28 cellular contexts compared by ENCODE assay signal in genomic region chrX:19556202-19556601, GRCh38. TPM values are rescaled to one million over a fixed set of nuclear protein-coding genes. Genes with fewer than 3 reads are reported as not detected.
A peak's percentile ranks its signal among the peaks of the same experiment; 100 is the strongest.
DNase-seq lines count a peak whose midpoint lies in the region; ATAC-seq, FAIRE-seq and TF ChIP-seq lines count a peak whose summit lies in the region.
"Had no signal": no experiment of that assay in that cellular context is flagged by ENCODE, and none has a peak within 500 bp of the region (broad histone marks: within the 10 kb centered on the region; RNA-seq: fewer than 3 reads in every experiment).

No MANE protein-coding gene starts in this region.

- no peak overlapping the region for H3K9ac ChIP-seq in GM12878 (ENCODE audit: control insufficient read depth, insufficient read depth, low read length)

- TF ChIP-seq EP300 in GM12878 (IDR thresholded peaks at IDR 0.05; ENCODE audit: borderline replicate concordance in 1 of 2, control insufficient read depth in 1 of 2, low read depth in 2 of 2, low read length in 2 of 2): no peak

- 34% methylated on average over 4 of the region's 4 CpGs for WGBS in GM12878 (ENCODE audit: insufficient coverage, insufficient replicate concordance, low lambda C conversion rate, missing lambda C conversion rate)

- CTCF ChIA-PET in activated CD4-positive, alpha-beta T cell treated with anti-CD3 and anti-CD28 coated beads for 36 hours (lab: Charles Lee): no interaction called here
- CTCF ChIA-PET in CD4-positive, alpha-beta memory T cell (lab: Charles Lee; ENCODE audit: partially characterized antibody): no interaction called here
- CTCF ChIA-PET in GM12878 (lab: Yijun Ruan, JAX): interaction anchor here (1.1 to 1.2 kb wide), 2 partner anchors 11 to 510 kb away, joined by 4 read pairs; no protein-coding TSS in a partner anchor

- no peak for TF ChIP-seq CTCF in GM12878 (IDR thresholded peaks at IDR 0.05 in 2 of 3, conservative IDR thresholded peaks at IDR 0.05 in 1 of 3; ENCODE audit: control insufficient read depth in 2 of 3, extremely low read depth in 1 of 3, insufficient read depth in 1 of 3, low read depth in 3 of 3, low read length in 3 of 3)

- no peaks in the 10 kb centered on the region for H3K36me3 ChIP-seq in CD4-positive, alpha-beta memory T cell (ENCODE audit: insufficient read depth, low read length)
- H3K36me3 ChIP-seq in GM12878 (ENCODE audit: control insufficient read depth in 2 of 2, insufficient read depth in 2 of 2, low read length in 1 of 2): peaks cover 3 to 4% of the 10 kb centered on the region in 2 experiments; a peak in 2 of 4 replicates

- RAD21 ChIA-PET in GM12878 (lab: Charles Lee; ENCODE audit: unreplicated experiment): interaction anchor here (0.9 to 1.1 kb wide), 2 partner anchors 9 to 74 kb away, joined by 3 read pairs; no protein-coding TSS in a partner anchor

- H3K4me1 Mint-ChIP-seq in activated CD4-positive, alpha-beta T cell treated with anti-CD3 and anti-CD28 coated beads for 36 hours: peaks cover 44% of the 10 kb centered on the region
- H3K4me1 Mint-ChIP-seq in CD4-positive, alpha-beta memory T cell: peaks cover 14 to 30% (median 24%) of the 10 kb centered on the region in 4 donors

- no peaks in the 10 kb centered on the region for H4K20me1 ChIP-seq in GM12878 (ENCODE audit: control insufficient read depth, insufficient read depth)

- BruUV-seq in GM12878 (replicated peaks; lab: Mats Ljungman, UMichigan): no TSS peak

- no peaks in the 10 kb centered on the region for H3K27me3 Mint-ChIP-seq in activated CD4-positive, alpha-beta T cell treated with anti-CD3 and anti-CD28 coated beads for 36 hours
- no peaks in the 10 kb centered on the region for H3K27me3 Mint-ChIP-seq in CD4-positive, alpha-beta memory T cell
- H3K27me3 Mint-ChIP-seq: brain had no signal

- no peak for TF ChIP-seq POLR2A in GM12878 (IDR thresholded peaks at IDR 0.05; ENCODE audit: low read depth, low read length)

- TF ChIP-seq RAD21 in GM12878 (IDR thresholded peaks at IDR 0.05; ENCODE audit: insufficient read depth, low read depth, low read length): no peak

- peak overlapping the region; percentile 79 for H3K27ac Mint-ChIP-seq in activated CD4-positive, alpha-beta T cell treated with anti-CD3 and anti-CD28 coated beads for 36 hours
- H3K27ac Mint-ChIP-seq in CD4-positive, alpha-beta memory T cell: peak overlapping the region in 4 of 7 donors; percentile 57 to 84 (median 81)

- SMC1A ChIA-PET in GM12878 (lab: Charles Lee; ENCODE audit: uncharacterized antibody, unreplicated experiment): interaction anchor here (0.6 to 2.8 kb wide), 7 partner anchors 10 to 512 kb away, joined by 3 to 8 read pairs (median 3); no protein-coding TSS in a partner anchor

- H3K27ac ChIP-seq in CD4-positive, alpha-beta memory T cell (ENCODE audit: low read depth, low read length): no peak overlapping the region
- 0 out of 2 replicates have a peak overlapping the region, but pooled peaks have one; percentile 50 for H3K27ac ChIP-seq in GM12878 (ENCODE audit: control insufficient read depth, insufficient read depth)
- H3K27ac ChIP-seq: heart right ventricle, RWPE1 had no signal

- intact Hi-C loops in activated CD4-positive, alpha-beta T cell treated with anti-CD3 and anti-CD28 coated beads for 36 hours (cut with DNase I, micrococcal nuclease): loop anchor here (5.0 kb wide), 2 partner anchors 126 to 191 kb away; no protein-coding TSS in a partner anchor
- intact Hi-C loops in CD4-positive, alpha-beta memory T cell (cut with micrococcal nuclease): no loop called here
- intact Hi-C loops in GM12878 (cut with micrococcal nuclease; ENCODE audit: unreplicated experiment): no loop called here

- H3K27me3 ChIP-seq in CD4-positive, alpha-beta memory T cell (ENCODE audit: insufficient read depth, low read length): no peaks in the 10 kb centered on the region
- H3K27me3 ChIP-seq in GM12878 (replicated peaks in 1 of 2; ENCODE audit: control insufficient read depth in 2 of 2, insufficient read depth in 2 of 2, low read length in 1 of 2): no peaks in the 10 kb centered on the region

- H3K36me3 Mint-ChIP-seq in activated CD4-positive, alpha-beta T cell treated with anti-CD3 and anti-CD28 coated beads for 36 hours (ENCODE audit: low read depth): no peaks in the 10 kb centered on the region
- peaks cover 8 to 25% of the 10 kb centered on the region in 2 donors for H3K36me3 Mint-ChIP-seq in CD4-positive, alpha-beta memory T cell
- H3K36me3 Mint-ChIP-seq: brain had no signal

- POLR2A ChIA-PET in activated CD4-positive, alpha-beta T cell treated with anti-CD3 and anti-CD28 coated beads for 36 hours (lab: Charles Lee): no interaction called here
- POLR2A ChIA-PET in CD4-positive, alpha-beta memory T cell (lab: Charles Lee; ENCODE audit: partially characterized antibody): interaction anchor here (0.5 kb wide), 1 partner anchor 292 kb away, joined by 3 read pairs; no protein-coding TSS in a partner anchor
- POLR2A ChIA-PET in GM12878 (lab: Charles Lee): interaction anchor here (1.3 kb wide), 1 partner anchor 10 kb away, joined by 4 read pairs; no protein-coding TSS in a partner anchor

- no peak for DNase-seq in activated CD4-positive, alpha-beta T cell treated with anti-CD3 and anti-CD28 coated beads for 36 hours
- no peak for DNase-seq in activated CD4-positive, alpha-beta T cell treated with anti-CD3 and anti-CD28 coated beads for 4 hours
- peak in 1 of 5 donors; percentile 35 for DNase-seq in CD4-positive, alpha-beta memory T cell
- DNase-seq in GM12878 (ENCODE audit: low read depth, low spot score) (no peak), DMS79 treated with DMSO at 0.1 percent for 48 hours (lab: John Stamatoyannopoulos, UW) (no peak), NCI-H524 (lab: John Stamatoyannopoulos, UW) (no peak)
- DNase-seq: 8988T; activated CD8-positive, alpha-beta memory T cell treated with anti-CD3 and anti-CD28 coated beads for 24 hours; effector CD8-positive, alpha-beta T cell; erythroblast; foreskin fibroblast; HCEC 1CT; heart right ventricle; mesenchymal stem cell; NCI-H2029 treated with DMSO at 0.1 percent for 48 hours; NCI-H345; NCI-H82; occipital lobe; SK-N-SH; stimulated activated CD8-positive, alpha-beta memory T cell treated with anti-CD3 and anti-CD28 coated beads, Interleukin-4, amount 100 ng/mL, for 48 hours had no signal

- no peak overlapping the region for H3K4me3 ChIP-seq in CD4-positive, alpha-beta memory T cell (ENCODE audit: low read length in 2 of 2)
- H3K4me3 ChIP-seq in GM12878: no peak overlapping the region
- H3K4me3 ChIP-seq: heart right ventricle had no signal

- H3K9me3 ChIP-seq in CD4-positive, alpha-beta memory T cell (ENCODE audit: control insufficient read depth in 1 of 2, low read length in 2 of 2): no peaks in the 10 kb centered on the region
- no peaks in the 10 kb centered on the region for H3K9me3 ChIP-seq in GM12878 (replicated peaks; ENCODE audit: control insufficient read depth, insufficient read depth, low read length)
- H3K9me3 ChIP-seq: heart right ventricle, SK-N-SH had no signal

- H3K4me2 ChIP-seq in GM12878 (ENCODE audit: control insufficient read depth, insufficient read depth): peak overlapping the region; percentile 13; the same call in 1 of the 2 replicates

- peaks cover 6% of the 10 kb centered on the region for H3K4me1 ChIP-seq in CD4-positive, alpha-beta memory T cell (ENCODE audit: insufficient read depth, low read length)
- peaks cover 7% of the 10 kb centered on the region for H3K4me1 ChIP-seq in GM12878 (ENCODE audit: control insufficient read depth, insufficient read depth, low read length)
- H3K4me1 ChIP-seq: heart right ventricle had no signal

- no peak overlapping the region for H3K4me3 Mint-ChIP-seq in activated CD4-positive, alpha-beta T cell treated with anti-CD3 and anti-CD28 coated beads for 36 hours
- no peak overlapping the region for H3K4me3 Mint-ChIP-seq in CD4-positive, alpha-beta memory T cell
- H3K4me3 Mint-ChIP-seq: brain had no signal

- in situ Hi-C loops in GM12878 (cut with MboI): no loop called here

- no peaks in the 10 kb centered on the region for H3K9me3 Mint-ChIP-seq in activated CD4-positive, alpha-beta T cell treated with anti-CD3 and anti-CD28 coated beads for 36 hours (ENCODE audit: low read depth)
- H3K9me3 Mint-ChIP-seq in CD4-positive, alpha-beta memory T cell: no peaks in the 10 kb centered on the region
- H3K9me3 Mint-ChIP-seq: brain had no signal

- no peaks in the 10 kb centered on the region for H3K79me2 ChIP-seq in GM12878 (ENCODE audit: control insufficient read depth, insufficient read depth, low read length)

- H2AFZ ChIP-seq in GM12878 (ENCODE audit: control insufficient read depth, low read depth, low read length): no peak overlapping the region

- no peak for FAIRE-seq in GM12878 (lab: Jason Lieb, UNC)
- FAIRE-seq: G401.6 had no signal

- no peak for ATAC-seq in activated CD4-positive, alpha-beta T cell treated with anti-CD3 and anti-CD28 coated beads for 36 hours
- ATAC-seq in HG02885 (IDR thresholded peaks at IDR 0.05; ENCODE audit: poor library complexity, unreplicated experiment): peak; percentile 56
- ATAC-seq in GM12878: peak; percentile 65
- no peak for ATAC-seq in GM21360 (IDR thresholded peaks at IDR 0.05; ENCODE audit: unreplicated experiment)
- ATAC-seq: heart right ventricle had no signal

TF ChIP-seq in GM12878, 131 proteins besides CTCF, POLR2A, EP300 and RAD21 (continues in another document):
- TF ChIP-seq JUNB (IDR thresholded peaks at IDR 0.05) (0 out of 2 replicates have a peak, but pooled peaks have one; percentile 10), RUNX3 (IDR thresholded peaks at IDR 0.05; ENCODE audit: low read length) (peak; percentile 51; the same call in 1 of the 2 replicates), EED (IDR thresholded peaks at IDR 0.05; ENCODE audit: low read depth) (0 out of 2 replicates have a peak, but pooled peaks have one; percentile 46)

RNA-seq across cellular contexts. Expression of gene MAP3K15, which starts 40.9 kb away (rescaled TPM):
- 1 to 10 TPM; 1.0 to 1.2 TPM for total RNA-seq in activated CD4-positive, alpha-beta T cell treated with anti-CD3 and anti-CD28 coated beads for 36 hours
- not detected for total RNA-seq in CD4-positive, alpha-beta memory T cell
- polyA plus RNA-seq in CD4-positive, alpha-beta memory T cell: not detected
- 0.08 and 0.12 TPM in 2 replicates for total RNA-seq in GM12878 (2013; cell fraction: nucleolus; rRNA removed)
- total RNA-seq in GM12878 (2014; rRNA removed) (not detected in 2 replicates), GM12878 (2014; rRNA removed; fragmentation: Illumina TruSeq; extraction: Trizol) (not detected in 2 replicates), GM12878 (2021) (not detected in 2 replicates)
- polyA plus RNA-seq in GM12878 (2011; ENCODE audit: low read depth): not detected
- polyA plus RNA-seq in GM12878 (2011; rRNA removed) (0.12 and 0.16 TPM in 2 replicates), GM12878 (2014; fragmentation: Illumina TruSeq; extraction: Trizol) (not detected in 2 replicates), GM12878 (2014; fragmentation: Nextera tagmentation; extraction: Ambion mirVana) (not detected), GM12878 (2014; rRNA removed) (0.03 and 0.04 TPM in 2 replicates), GM12878 (2016; fragmentation: Nextera tagmentation; extraction: Ambion mirVana) (not detected)
- 0.09 and 0.10 TPM in 2 replicates for polyA plus RNA-seq in GM12878 (2011; cell fraction: cytosol; rRNA removed)
- 0.16 and 0.19 TPM in 2 replicates for polyA plus RNA-seq in GM12878 (2011; cell fraction: nucleus; rRNA removed)
- polyA plus RNA-seq in GM12878 (2012): 0.04 TPM in 1 of 2 replicates, not detected in the other
- polyA minus RNA-seq in GM12878 (2011; rRNA and poly(A)+ RNA removed): 0.10 TPM in 1 of 2 replicates, not detected in the other
- not detected in 2 replicates for polyA minus RNA-seq in GM12878 (2011; cell fraction: cytosol; rRNA and poly(A)+ RNA removed)
- under 0.01 TPM in 1 of 2 replicates, not detected in the other for polyA minus RNA-seq in GM12878 (2011; cell fraction: nucleus; rRNA and poly(A)+ RNA removed)
- total RNA-seq: HT-29, MCF 10A, ureter had no signal

Comparison
In these comparisons a context has a peak if more than half of its experiments do, and no peak if none do; other contexts are left out.
1. ATAC-seq: peak in HG02885 (single experiment) and GM12878 (single experiment); none in activated CD4-positive, alpha-beta T cell treated with anti-CD3 and anti-CD28 coated beads for 36 hours (single experiment) and GM21360 (single experiment).
2. intact Hi-C loops: an anchor here in activated CD4-positive, alpha-beta T cell treated with anti-CD3 and anti-CD28 coated beads for 36 hours (5.0 kb wide); none called in CD4-positive, alpha-beta memory T cell and GM12878.